In genomic region chr9:136961279-136962065, GRCh38 we compare ENCODE assay signal across 1 cellular context.
TF ChIP-seq lines count a peak whose summit lies in the region.

No MANE protein-coding gene starts in this region.

TF ChIP-seq in WTC11, 78 proteins besides CTCF, POLR2A, EP300 and RAD21 (continued from another document):
- no peak for TF ChIP-seq TP53 (CRISPR knock-in tag; IDR thresholded peaks at IDR 0.05)
- TF ChIP-seq IRF1 (CRISPR knock-in tag; IDR thresholded peaks at IDR 0.05): no peak
- no peak for TF ChIP-seq ZNF671 (CRISPR knock-in tag; IDR thresholded peaks at IDR 0.05)
- TF ChIP-seq GTF2I (CRISPR knock-in tag; conservative IDR thresholded peaks at IDR 0.05): no peak
- TF ChIP-seq PRRX2 (CRISPR knock-in tag; IDR thresholded peaks at IDR 0.05): no peak
TF ChIP-seq in WTC11: peak in this region for 0.
